Comparison of ENCODE assay signal across 8 cellular contexts in genomic region chr13:29935309-29935981, GRCh38.
DNase-seq lines count a peak whose midpoint lies in the region; ATAC-seq and TF ChIP-seq lines count a peak whose summit lies in the region.

No MANE protein-coding gene starts in this region.

- CTCF ChIA-PET in activated CD8-positive, alpha-beta T cell treated with anti-CD3 and anti-CD28 coated beads for 36 hours (lab: Charles Lee): interaction anchor here (0.8 to 7.4 kb wide), 13 partner anchors 8 to 227 kb away, joined by 3 to 69 read pairs (median 4); no protein-coding TSS in a partner anchor
- CTCF ChIA-PET in HEK293T (lab: Yijun Ruan, JAX): interaction anchor here (1.8 kb wide), 1 partner anchor 12 kb away, joined by 8 read pairs; no protein-coding TSS in a partner anchor

- no peak for TF ChIP-seq CTCF in activated CD8-positive, alpha-beta T cell treated with anti-CD3 and anti-CD28 coated beads for 36 hours (IDR thresholded peaks at IDR 0.05)
- no peak for TF ChIP-seq CTCF in nephron progenitor cell (IDR thresholded peaks at IDR 0.05)

- H3K4me1 ChIP-seq in CD4-positive, CD25-positive, alpha-beta regulatory T cell (ENCODE audit: control insufficient read depth, insufficient read depth, low read length, poor library complexity, severe bottlenecking): peaks cover 64% of the 10 kb centered on the region

- POLR2A ChIA-PET in activated CD8-positive, alpha-beta T cell treated with anti-CD3 and anti-CD28 coated beads for 36 hours (lab: Charles Lee): interaction anchor here (0.6 to 1.9 kb wide), 8 partner anchors 8 to 428 kb away, joined by 3 to 5 read pairs (median 3); partner anchors contain the start of gene UBL3
- POLR2A ChIA-PET in HEK293T (lab: Yijun Ruan, JAX): no interaction called here

- no peaks in the 10 kb centered on the region for H3K36me3 ChIP-seq in CD4-positive, CD25-positive, alpha-beta regulatory T cell (ENCODE audit: control insufficient read depth, insufficient read depth, low read length)

- H3K27me3 ChIP-seq in CD4-positive, CD25-positive, alpha-beta regulatory T cell (ENCODE audit: control insufficient read depth, insufficient read depth, low read length): no peaks in the 10 kb centered on the region

- H3K27me3 Mint-ChIP-seq in CD4-positive, CD25-positive, alpha-beta regulatory T cell: no peaks in the 10 kb centered on the region
- no peaks in the 10 kb centered on the region for H3K27me3 Mint-ChIP-seq in activated CD8-positive, alpha-beta T cell treated with anti-CD3 and anti-CD28 coated beads for 36 hours
- H3K27me3 Mint-ChIP-seq in immature natural killer cell (ENCODE audit: low read depth in 3 of 3) (peaks cover 0 to 4% (median 3%) of the 10 kb centered on the region in 3 donors), nephron progenitor cell (ENCODE audit: low read depth, poor library complexity) (peaks cover 28% of the 10 kb centered on the region)

- peaks cover 11% of the 10 kb centered on the region for H3K36me3 Mint-ChIP-seq in CD4-positive, CD25-positive, alpha-beta regulatory T cell
- H3K36me3 Mint-ChIP-seq in activated CD8-positive, alpha-beta T cell treated with anti-CD3 and anti-CD28 coated beads for 36 hours (ENCODE audit: low read depth): no peaks in the 10 kb centered on the region
- H3K36me3 Mint-ChIP-seq in immature natural killer cell (no peaks in the 10 kb centered on the region), nephron progenitor cell (ENCODE audit: low read depth) (no peaks in the 10 kb centered on the region)

- intact Hi-C loops in activated CD8-positive, alpha-beta T cell treated with anti-CD3 and anti-CD28 coated beads for 36 hours (cut with micrococcal nuclease): loop anchor here (5.0 to 10.0 kb wide), 3 partner anchors 88 to 179 kb away; no protein-coding TSS in a partner anchor

- peak; percentile 41 to 97 (median 85) for DNase-seq in CD4-positive, CD25-positive, alpha-beta regulatory T cell
- DNase-seq in activated CD8-positive, alpha-beta T cell treated with anti-CD3 and anti-CD28 coated beads for 36 hours: peak; percentile 93
- DNase-seq in immature natural killer cell (peak; percentile 54 to 76 (median 71)), HEK293T (ENCODE audit: extremely low spot score) (no peak), nephron progenitor cell (no peak)
- peak; percentile 69 for DNase-seq in stimulated activated naive CD4-positive, alpha-beta T cell treated with Interleukin-2 at 50 U/mL for 16 hours (lab: John Stamatoyannopoulos, UW)

- peaks cover 17 to 87% (median 61%) of the 10 kb centered on the region in 4 donors for H3K4me1 Mint-ChIP-seq in CD4-positive, CD25-positive, alpha-beta regulatory T cell
- peaks cover 40% of the 10 kb centered on the region for H3K4me1 Mint-ChIP-seq in activated CD8-positive, alpha-beta T cell treated with anti-CD3 and anti-CD28 coated beads for 36 hours (ENCODE audit: low read depth)
- H3K4me1 Mint-ChIP-seq in immature natural killer cell: peaks cover 21 to 30% of the 10 kb centered on the region in 2 donors
- peaks cover 5% of the 10 kb centered on the region for H3K4me1 Mint-ChIP-seq in nephron progenitor cell

- peak overlapping the region; percentile 91 to 95 (median 93) for H3K4me3 Mint-ChIP-seq in CD4-positive, CD25-positive, alpha-beta regulatory T cell
- peak overlapping the region; percentile 67 for H3K4me3 Mint-ChIP-seq in activated CD8-positive, alpha-beta T cell treated with anti-CD3 and anti-CD28 coated beads for 36 hours
- H3K4me3 Mint-ChIP-seq in immature natural killer cell (peak overlapping the region; percentile 63 to 80 (median 67)), nephron progenitor cell (no peak overlapping the region)

- H3K4me3 ChIP-seq in CD4-positive, CD25-positive, alpha-beta regulatory T cell (ENCODE audit: low read depth, low read length): peak overlapping the region; percentile 80

- no peaks in the 10 kb centered on the region for H3K9me3 Mint-ChIP-seq in CD4-positive, CD25-positive, alpha-beta regulatory T cell
- no peaks in the 10 kb centered on the region for H3K9me3 Mint-ChIP-seq in activated CD8-positive, alpha-beta T cell treated with anti-CD3 and anti-CD28 coated beads for 36 hours
- H3K9me3 Mint-ChIP-seq in immature natural killer cell (no peaks in the 10 kb centered on the region), nephron progenitor cell (no peaks in the 10 kb centered on the region)

- peak overlapping the region; percentile 82 for H3K27ac ChIP-seq in CD4-positive, CD25-positive, alpha-beta regulatory T cell (ENCODE audit: insufficient read depth, low read length, poor library complexity, severe bottlenecking)

- peak; percentile 89 to 90 for ATAC-seq in CD4-positive, CD25-positive, alpha-beta regulatory T cell (ENCODE audit: low read depth in 2 of 2)
- peak; percentile 90 for ATAC-seq in GM19467 (IDR thresholded peaks at IDR 0.05; ENCODE audit: unreplicated experiment)
- peak; percentile 84 for ATAC-seq in HG03521 (IDR thresholded peaks at IDR 0.05; ENCODE audit: unreplicated experiment)
- ATAC-seq in activated CD8-positive, alpha-beta T cell treated with anti-CD3 and anti-CD28 coated beads for 36 hours: peak; percentile 95

- H3K9me3 ChIP-seq in CD4-positive, CD25-positive, alpha-beta regulatory T cell (ENCODE audit: control insufficient read depth in 2 of 2, low read length in 2 of 2): no peaks in the 10 kb centered on the region

- peak overlapping the region; percentile 91 to 100 (median 94) for H3K27ac Mint-ChIP-seq in CD4-positive, CD25-positive, alpha-beta regulatory T cell
- H3K27ac Mint-ChIP-seq in activated CD8-positive, alpha-beta T cell treated with anti-CD3 and anti-CD28 coated beads for 36 hours: peak overlapping the region; percentile 81
- H3K27ac Mint-ChIP-seq in immature natural killer cell: peak overlapping the region in 4 of 6 donors; percentile 16 to 77 (median 44)
- H3K27ac Mint-ChIP-seq in nephron progenitor cell: no peak overlapping the region

TF ChIP-seq in HEK293T, 16 proteins besides CTCF, POLR2A, EP300 and RAD21:
- TF ChIP-seq L3MBTL2 (conservative IDR thresholded peaks at IDR 0.05): no peak
- TF ChIP-seq NFRKB (IDR thresholded peaks at IDR 0.05): no peak
- no peak for TF ChIP-seq FOXM1 (IDR thresholded peaks at IDR 0.05; ENCODE audit: borderline replicate concordance)
- TF ChIP-seq SP1 (IDR thresholded peaks at IDR 0.05): no peak
- TF ChIP-seq FOXK2 (IDR thresholded peaks at IDR 0.05): no peak
- no peak for TF ChIP-seq ELF4 (IDR thresholded peaks at IDR 0.05)
- no peak for TF ChIP-seq TARDBP (IDR thresholded peaks at IDR 0.05)
- no peak for TF ChIP-seq PKNOX1 (IDR thresholded peaks at IDR 0.05)
- no peak for TF ChIP-seq ZNF384 (IDR thresholded peaks at IDR 0.05)
- TF ChIP-seq HDGF (IDR thresholded peaks at IDR 0.05; ENCODE audit: borderline replicate concordance): no peak
- TF ChIP-seq CTBP1 (IDR thresholded peaks at IDR 0.05; ENCODE audit: borderline replicate concordance): no peak
- TF ChIP-seq LEF1 (IDR thresholded peaks at IDR 0.05; ENCODE audit: borderline replicate concordance): no peak
- no peak for TF ChIP-seq SUZ12 (IDR thresholded peaks at IDR 0.05)
- no peak for TF ChIP-seq FOXA1 (IDR thresholded peaks at IDR 0.05)
- TF ChIP-seq BHLHE40 (IDR thresholded peaks at IDR 0.05; ENCODE audit: borderline replicate concordance): no peak
- TF ChIP-seq ARNT (IDR thresholded peaks at IDR 0.05): no peak
TF ChIP-seq in HEK293T: peak in this region for 0.

Comparison
In these comparisons a context has a peak if more than half of its experiments do, and no peak if none do; other contexts are left out.
1. DNase-seq: peak in CD4-positive, CD25-positive, alpha-beta regulatory T cell (3 of 3), activated CD8-positive, alpha-beta T cell treated with anti-CD3 and anti-CD28 coated beads for 36 hours (single experiment), immature natural killer cell (3 of 3) and stimulated activated naive CD4-positive, alpha-beta T cell treated with Interleukin-2 at 50 U/mL for 16 hours (single experiment); none in HEK293T (single experiment) and nephron progenitor cell (single experiment).
2. Peak in every context shown above with its lines, with median percentiles within 50 percentile points of each other: ATAC-seq.